ENCODE assay signal across 18 cellular contexts in genomic region chr10:61757001-61757400, GRCh38.
"Had no signal": no experiment of that assay in that cellular context is flagged by ENCODE, and none has a peak within 500 bp of the region (broad histone marks: within the 10 kb centered on the region; RNA-seq: fewer than 3 reads in every experiment).

No MANE protein-coding gene starts in this region.

- DNase-seq: activated CD4-positive, alpha-beta T cell treated with anti-CD3 and anti-CD28 coated beads for 36 hours; activated CD4-positive, alpha-beta T cell treated with anti-CD3 and anti-CD28 coated beads, Interleukin-2, amount 50 U/mL, for 48 hours; activated gamma-delta T cell; effector memory CD8-positive, alpha-beta T cell; gastrocnemius medialis; head of caudate nucleus; kidney; midbrain; nephron progenitor cell; occipital lobe; stimulated activated CD4-positive, alpha-beta T cell treated with anti-CD3 and anti-CD28 coated beads, Interleukin-2, amount 100 ng/mL, for 48 hours; uterus had no signal

- H3K9me3 ChIP-seq: adrenal gland, gastrocnemius medialis, right atrium auricular region, tibial nerve, uterus had no signal

- H3K4me1 ChIP-seq: right atrium auricular region, uterus had no signal

- H3K4me3 ChIP-seq: adrenal gland, gastrocnemius medialis, lung, right atrium auricular region, tibial nerve, uterus had no signal

- H3K36me3 ChIP-seq: adrenal gland, gastrocnemius medialis, right atrium auricular region, tibial nerve, uterus had no signal

- H3K27ac ChIP-seq: adrenal gland, gastrocnemius medialis, right atrium auricular region, uterus had no signal

- ATAC-seq: activated CD4-positive, alpha-beta T cell treated with anti-CD3 and anti-CD28 coated beads for 36 hours; activated naive CD4-positive, alpha-beta T cell treated with anti-CD3 and anti-CD28 coated beads, Interleukin-2, amount 50 U/mL, for 72 hours; effector memory CD8-positive, alpha-beta T cell; gastrocnemius medialis; left lobe of liver had no signal

- H3K27me3 ChIP-seq: adrenal gland, gastrocnemius medialis, right atrium auricular region, tibial nerve, uterus had no signal
